Comparison of ENCODE assay signal across 16 cellular contexts in genomic region chr9:138099803-138100598, GRCh38.
A peak's percentile ranks its signal among the peaks of the same experiment; 100 is the strongest.
DNase-seq lines count a peak whose midpoint lies in the region; ATAC-seq and TF ChIP-seq lines count a peak whose summit lies in the region.
"Had no signal": no experiment of that assay in that cellular context is flagged by ENCODE, and none has a peak within 500 bp of the region (broad histone marks: within the 10 kb centered on the region; RNA-seq: fewer than 3 reads in every experiment).

No MANE protein-coding gene starts in this region.

- TF ChIP-seq CTCF in SK-N-SH (IDR thresholded peaks at IDR 0.05) = no peak
- TF ChIP-seq CTCF in heart left ventricle (IDR thresholded peaks at IDR 0.05) = no peak
- TF ChIP-seq CTCF in stomach (IDR thresholded peaks at IDR 0.05) = no peak
- no peak for TF ChIP-seq CTCF in prostate gland (IDR thresholded peaks at IDR 0.05)

- H3K4me3 ChIP-seq in SK-N-SH (ENCODE audit: low read depth in 2 of 2, low read length in 1 of 2) (no peak overlapping the region), heart left ventricle (no peak overlapping the region), stomach (no peak overlapping the region), prostate gland (no peak overlapping the region)
- H3K4me3 ChIP-seq: body of pancreas, suprapubic skin had no signal

- TF ChIP-seq RAD21 in SK-N-SH (IDR thresholded peaks at IDR 0.05; ENCODE audit: low read length) = no peak

- ATAC-seq in SK-N-SH treated with all-trans-retinoic acid at 6 μM for 48 hours (no peak), heart left ventricle (peak in 3 of 4 donors; percentile 33 to 70 (median 38))
- ATAC-seq: body of pancreas; naive thymus-derived CD8-positive, alpha-beta T cell had no signal

- DNase-seq in SK-N-SH (peak; percentile 19), heart left ventricle (peak in 3 of 5 donors; percentile 26 to 57 (median 37)), stomach (peak; percentile 14), prostate gland (ENCODE audit: low spot score) (no peak), iPS-NIHi7 (ENCODE audit: extremely low spot score) (no peak), NCI-H2029 treated with DMSO at 0.1 percent for 48 hours (lab: John Stamatoyannopoulos, UW) (no peak)
- DNase-seq in activated CD8-positive, alpha-beta memory T cell treated with anti-CD3 and anti-CD28 coated beads, Interleukin-2, amount 50 U/mL, for 48 hours = peak; percentile 13
- DNase-seq: effector memory CD4-positive, alpha-beta T cell; KG1; NCI-H1105; NCI-H345 had no signal

- H3K27ac ChIP-seq in SK-N-SH (ENCODE audit: low read depth in 2 of 2, low read length in 1 of 2) (no peak overlapping the region), heart left ventricle (no peak overlapping the region), stomach (no peak overlapping the region), prostate gland (no peak overlapping the region)
- H3K27ac ChIP-seq: body of pancreas, C4-2B, suprapubic skin had no signal

- TF ChIP-seq POLR2A in heart left ventricle (IDR thresholded peaks at IDR 0.05) (no peak), stomach (IDR thresholded peaks at IDR 0.05) (no peak), prostate gland (IDR thresholded peaks at IDR 0.05) (no peak)

- intact Hi-C loops in heart left ventricle (cut with DNase I) (loop anchor here in 2 of 10 donors (2.0 to 10.0 kb wide), 2 partner anchors 425 to 427 kb away; no protein-coding TSS in a partner anchor), stomach (cut with DNase I; ENCODE audit: low total_unique reads) (no loop called here), prostate gland (cut with DNase I) (no loop called here)

- H3K79me2 ChIP-seq in SK-N-SH (ENCODE audit: insufficient read depth) = no peaks in the 10 kb centered on the region

- H3K9ac ChIP-seq in SK-N-SH = no peak overlapping the region

- no peak overlapping the region for H2AFZ ChIP-seq in SK-N-SH (ENCODE audit: low read depth)

- POLR2A ChIA-PET in SK-N-SH (lab: Yijun Ruan, JAX) = no interaction called here

- H3K36me3 ChIP-seq in SK-N-SH (replicated peaks in 1 of 2; ENCODE audit: control insufficient read depth in 1 of 2, insufficient read depth in 2 of 2, low read length in 1 of 2) (no peaks in the 10 kb centered on the region), heart left ventricle (no peaks in the 10 kb centered on the region), stomach (no peaks in the 10 kb centered on the region), prostate gland (no peaks in the 10 kb centered on the region)
- H3K36me3 ChIP-seq: suprapubic skin had no signal

- H3K4me1 ChIP-seq in SK-N-SH (ENCODE audit: control insufficient read depth in 1 of 2, insufficient read depth in 2 of 2, low read depth in 1 of 2, low read length in 1 of 2) = peaks cover 0 to 9% of the 10 kb centered on the region in 2 experiments; a peak in 1 of 4 replicates
- H3K4me1 ChIP-seq in heart left ventricle = peaks cover 0 to 3% (median 0%) of the 10 kb centered on the region in 12 donors
- no peaks in the 10 kb centered on the region for H3K4me1 ChIP-seq in stomach
- H3K4me1 ChIP-seq in prostate gland (replicated peaks) = no peaks in the 10 kb centered on the region
- H3K4me1 ChIP-seq: body of pancreas, suprapubic skin had no signal

- H3K4me2 ChIP-seq in SK-N-SH = no peak overlapping the region

- 12% methylated on average over 7 of the region's 8 CpGs for WGBS in SK-N-SH (ENCODE audit: low lambda C conversion rate)
- 45 to 70% (median 61%) methylated on average over 8 of the region's 8 CpGs for WGBS in heart left ventricle, 4 donors
- WGBS in stomach, 5 donors = 55 to 72% (median 58%) methylated on average over 8 of the region's 8 CpGs
- WGBS in prostate gland = 63% methylated on average over 8 of the region's 8 CpGs

- CTCF ChIA-PET in SK-N-SH (lab: Yijun Ruan, JAX) = no interaction called here

- no peaks in the 10 kb centered on the region for H3K9me2 ChIP-seq in SK-N-SH

- H3F3A ChIP-seq in SK-N-SH (replicated peaks; ENCODE audit: insufficient read depth) = no peaks in the 10 kb centered on the region

- no peaks in the 10 kb centered on the region for H4K20me1 ChIP-seq in SK-N-SH (ENCODE audit: insufficient read depth)

- TF ChIP-seq EP300 in SK-N-SH (IDR thresholded peaks at IDR 0.05; ENCODE audit: borderline replicate concordance in 1 of 2, low read depth in 1 of 2, low read length in 1 of 2) (no peak), stomach (IDR thresholded peaks at IDR 0.05) (no peak)

- H3K27me3 ChIP-seq in SK-N-SH (ENCODE audit: insufficient read depth) = no peaks in the 10 kb centered on the region
- peaks cover 0 to 6% (median 0%) of the 10 kb centered on the region in 9 donors for H3K27me3 ChIP-seq in heart left ventricle
- peaks cover 0 to 25% (median 9%) of the 10 kb centered on the region in 3 donors for H3K27me3 ChIP-seq in stomach
- H3K27me3 ChIP-seq in prostate gland (replicated peaks; ENCODE audit: insufficient read depth) = no peaks in the 10 kb centered on the region
- H3K27me3 ChIP-seq: body of pancreas had no signal

- H3K9me3 ChIP-seq in SK-N-SH (peaks cover 2% of the 10 kb centered on the region; the same call in 1 of the 2 replicates), heart left ventricle (peaks cover 0 to 3% (median 0%) of the 10 kb centered on the region in 12 donors), stomach (no peaks in the 10 kb centered on the region), prostate gland (no peaks in the 10 kb centered on the region)
- H3K9me3 ChIP-seq: body of pancreas, suprapubic skin had no signal

TF ChIP-seq in SK-N-SH, 30 proteins besides CTCF, POLR2A, EP300 and RAD21:
- TF ChIP-seq EZH2phosphoT487 (IDR thresholded peaks at IDR 0.05; ENCODE audit: borderline replicate concordance, low read depth) = no peak
- TF ChIP-seq SIN3A (IDR thresholded peaks at IDR 0.05; ENCODE audit: borderline replicate concordance, low read depth, low read length) = no peak
- peak; percentile 38; the same call in 1 of the 2 replicates for TF ChIP-seq MXI1 (IDR thresholded peaks at IDR 0.05; ENCODE audit: low read depth, low read length)

TF ChIP-seq in SK-N-SH treated with all-trans-retinoic acid at 6 μM for 48 hours, 23 proteins besides CTCF, POLR2A, EP300 and RAD21 (continues in another document):
- TF ChIP-seq RARB (CRISPR knock-in tag; IDR thresholded peaks at IDR 0.05) (no peak), ZNF8 (CRISPR knock-in tag; IDR thresholded peaks at IDR 0.05) (no peak), ZNF565 (CRISPR knock-in tag; conservative IDR thresholded peaks at IDR 0.05; ENCODE audit: low read depth) (no peak), ARNTL (CRISPR knock-in tag; IDR thresholded peaks at IDR 0.05; ENCODE audit: borderline replicate concordance, low read depth) (no peak), CSDC2 (CRISPR knock-in tag; IDR thresholded peaks at IDR 0.05) (no peak), ZC3H10 (CRISPR knock-in tag; IDR thresholded peaks at IDR 0.05) (no peak), PPARA (CRISPR knock-in tag; IDR thresholded peaks at IDR 0.05; ENCODE audit: borderline replicate concordance) (no peak), OSR1 (CRISPR knock-in tag; IDR thresholded peaks at IDR 0.05) (no peak), BACH2 (CRISPR knock-in tag; IDR thresholded peaks at IDR 0.05; ENCODE audit: borderline replicate concordance) (no peak), TCF4 (CRISPR knock-in tag; IDR thresholded peaks at IDR 0.05; ENCODE audit: borderline replicate concordance) (no peak), PATZ1 (CRISPR knock-in tag; IDR thresholded peaks at IDR 0.05; ENCODE audit: borderline replicate concordance) (no peak), ZFP30 (CRISPR knock-in tag; IDR thresholded peaks at IDR 0.05) (no peak), POU6F1 (CRISPR knock-in tag; IDR thresholded peaks at IDR 0.05; ENCODE audit: borderline replicate concordance, low read depth) (no peak), ISL1 (CRISPR knock-in tag; IDR thresholded peaks at IDR 0.05) (no peak), TOX (CRISPR knock-in tag; IDR thresholded peaks at IDR 0.05; ENCODE audit: borderline replicate concordance) (no peak)

Comparison
In these comparisons a context has a peak if more than half of its experiments do, and no peak if none do; other contexts are left out.
1. DNase-seq: peak in SK-N-SH (single experiment), activated CD8-positive, alpha-beta memory T cell treated with anti-CD3 and anti-CD28 coated beads, Interleukin-2, amount 50 U/mL, for 48 hours (single experiment), heart left ventricle (3 of 5) and stomach (single experiment); none in prostate gland (single experiment), iPS-NIHi7 (single experiment) and NCI-H2029 treated with DMSO at 0.1 percent for 48 hours (single experiment).